8 cellular contexts compared by ENCODE assay signal in the genomic region with DNA sequence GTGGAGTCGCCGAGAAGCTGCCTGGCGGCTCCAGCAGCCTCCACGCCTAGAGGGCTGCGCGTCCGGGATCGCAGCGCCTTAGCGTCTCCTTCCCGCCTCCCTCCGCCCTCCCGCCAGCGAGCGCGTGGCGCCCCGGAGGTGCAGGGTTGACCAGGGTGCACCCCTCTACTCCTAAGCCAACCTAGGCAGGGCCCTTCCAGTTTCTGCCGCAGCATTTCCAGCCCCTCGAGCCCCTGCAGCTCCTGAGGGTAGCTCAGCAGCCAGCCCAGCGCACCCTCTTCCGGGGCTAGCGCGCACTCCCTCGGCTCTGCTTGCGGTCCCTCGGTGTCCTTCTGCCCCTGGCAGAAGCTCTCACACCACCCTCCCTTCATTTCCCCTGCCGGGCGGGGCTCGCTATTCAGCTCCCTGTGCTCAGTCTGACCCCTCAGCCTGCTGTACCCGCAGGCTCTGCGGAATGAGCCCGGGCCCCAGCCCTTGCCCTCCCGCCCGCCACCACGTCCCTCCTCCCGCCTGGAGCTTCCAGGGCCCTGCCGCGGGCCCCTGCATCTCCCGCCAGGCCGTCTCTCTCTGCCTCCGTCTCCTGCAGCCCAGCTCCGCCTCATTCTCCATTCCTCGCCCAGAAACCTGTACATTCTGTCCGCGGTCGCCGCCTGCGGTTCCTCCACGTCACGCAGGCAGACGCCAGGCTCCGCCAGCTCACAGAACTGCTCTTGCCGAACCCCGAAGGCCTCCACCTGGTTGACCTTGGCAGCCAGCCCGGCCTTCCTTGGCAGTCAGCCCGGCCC.
A peak's percentile ranks its signal among the peaks of the same experiment; 100 is the strongest.
DNase-seq lines count a peak whose midpoint lies in the region; ATAC-seq lines count a peak whose summit lies in the region.

No MANE protein-coding gene starts in this region.

- ATAC-seq in left lobe of liver (peak; percentile 90), GM19328 (IDR thresholded peaks at IDR 0.05; ENCODE audit: unreplicated experiment) (no peak), GM18861 (IDR thresholded peaks at IDR 0.05; ENCODE audit: unreplicated experiment) (no peak)

- DNase-seq in NCI-H1048 (lab: John Stamatoyannopoulos, UW) (peak; percentile 80), ecto neural progenitor cell (ENCODE audit: low spot score) (peak; percentile 79), left lobe of liver (ENCODE audit: low spot score) (peak; percentile 94)
- DNase-seq in activated CD4-positive, CD25-positive, alpha-beta regulatory T cell treated with anti-CD3 and anti-CD28 coated beads, Interleukin-2, amount 50 U/mL, for 72 hours: peak; percentile 35
- peak; percentile 14 to 32 (median 28) for DNase-seq in stimulated activated CD4-positive, alpha-beta T cell treated with anti-CD3 and anti-CD28 coated beads, Interleukin-12 subunit alpha, Interleukin-12 subunit beta, amount 100 ng/mL, for 48 hours (ENCODE audit: low read depth in 2 of 3, low spot score in 1 of 3)

- H3K9me3 ChIP-seq in ES-I3 (ENCODE audit: control insufficient read depth, insufficient read depth, low read length): no peaks in the 10 kb centered on the region

- no peaks in the 10 kb centered on the region; the same call in 1 of the 2 replicates for H3K4me1 ChIP-seq in ES-I3 (ENCODE audit: insufficient read depth, low read length)

- H3K36me3 ChIP-seq in ES-I3 (ENCODE audit: insufficient read depth, low read length): no peaks in the 10 kb centered on the region

- peak overlapping the region; percentile 48 for H3K9ac ChIP-seq in ES-I3 (ENCODE audit: low read depth, low read length)

Comparison
In these comparisons a context has a peak if more than half of its experiments do, and no peak if none do; other contexts are left out.
1. DNase-seq: peak in every context shown above with its lines; median percentile 94 in left lobe of liver; 80 in NCI-H1048; 79 in ecto neural progenitor cell; 35 in activated CD4-positive, CD25-positive, alpha-beta regulatory T cell treated with anti-CD3 and anti-CD28 coated beads, Interleukin-2, amount 50 U/mL, for 72 hours; 28 in stimulated activated CD4-positive, alpha-beta T cell treated with anti-CD3 and anti-CD28 coated beads, Interleukin-12 subunit alpha, Interleukin-12 subunit beta, amount 100 ng/mL, for 48 hours.